ENCODE assay signal across 8 cellular contexts in genomic region chr5:95892784-95893354, GRCh38.
DNase-seq lines count a peak whose midpoint lies in the region; ATAC-seq and TF ChIP-seq lines count a peak whose summit lies in the region.

No MANE protein-coding gene starts in this region.

- H3K79me2 ChIP-seq in hepatocyte, result peaks cover 8% of the 10 kb centered on the region

- H3K27ac ChIP-seq in hepatocyte, result no peak overlapping the region

- CTCF ChIA-PET in Caco-2 (lab: Charles Lee), result interaction anchor here (0.5 to 1.3 kb wide), 7 partner anchors 14 to 444 kb away, joined by 3 to 7 read pairs (median 4); no protein-coding TSS in a partner anchor
- CTCF ChIA-PET in activated CD8-positive, alpha-beta T cell treated with anti-CD3 and anti-CD28 coated beads for 36 hours (lab: Charles Lee), result interaction anchor here (0.9 to 3.0 kb wide), 2 partner anchors 443 to 708 kb away, joined by 4 to 15 read pairs; no protein-coding TSS in a partner anchor

- H3K36me3 Mint-ChIP-seq in Caco-2 (ENCODE audit: insufficient read depth, unreplicated experiment), result peaks cover 57% of the 10 kb centered on the region
- peaks cover 38% of the 10 kb centered on the region for H3K36me3 Mint-ChIP-seq in activated CD8-positive, alpha-beta T cell treated with anti-CD3 and anti-CD28 coated beads for 36 hours (ENCODE audit: low read depth)

- no peaks in the 10 kb centered on the region for H3K9me2 ChIP-seq in hepatocyte (replicated peaks; ENCODE audit: insufficient read depth)

- no peaks in the 10 kb centered on the region for H3K9me3 Mint-ChIP-seq in Caco-2 (ENCODE audit: unreplicated experiment)
- H3K9me3 Mint-ChIP-seq in activated CD8-positive, alpha-beta T cell treated with anti-CD3 and anti-CD28 coated beads for 36 hours, result no peaks in the 10 kb centered on the region

- H4K20me1 ChIP-seq in hepatocyte (ENCODE audit: insufficient read depth, poor library complexity, severe bottlenecking), result no peaks in the 10 kb centered on the region

- H3K27me3 ChIP-seq in Caco-2 (replicated peaks; ENCODE audit: control insufficient read depth, insufficient read depth, low read length) (no peaks in the 10 kb centered on the region), hepatocyte (no peaks in the 10 kb centered on the region)

- H3K4me1 ChIP-seq in Caco-2 (peaks cover 5% of the 10 kb centered on the region), hepatocyte (ENCODE audit: insufficient read depth) (no peaks in the 10 kb centered on the region)

- H3K4me1 Mint-ChIP-seq in Caco-2 (ENCODE audit: low read depth, unreplicated experiment), result peaks cover 4% of the 10 kb centered on the region
- H3K4me1 Mint-ChIP-seq in activated CD8-positive, alpha-beta T cell treated with anti-CD3 and anti-CD28 coated beads for 36 hours (ENCODE audit: low read depth), result peaks cover 3% of the 10 kb centered on the region

- intact Hi-C loops in Caco-2 (cut with micrococcal nuclease; ENCODE audit: unreplicated experiment), result loop anchor here (1.0 to 2.0 kb wide), 3 partner anchors 34 to 443 kb away; partner anchors contain the start of gene ELL2
- intact Hi-C loops in activated CD8-positive, alpha-beta T cell treated with anti-CD3 and anti-CD28 coated beads for 36 hours (cut with micrococcal nuclease), result no loop called here

- no peak overlapping the region for H3K27ac Mint-ChIP-seq in Caco-2 (ENCODE audit: unreplicated experiment)
- no peak overlapping the region for H3K27ac Mint-ChIP-seq in activated CD8-positive, alpha-beta T cell treated with anti-CD3 and anti-CD28 coated beads for 36 hours

- ATAC-seq in GM19438 (IDR thresholded peaks at IDR 0.05; ENCODE audit: low read depth, unreplicated experiment) (peak; percentile 68), GM19023 (IDR thresholded peaks at IDR 0.05; ENCODE audit: unreplicated experiment) (no peak)
- ATAC-seq in activated CD8-positive, alpha-beta T cell treated with anti-CD3 and anti-CD28 coated beads for 36 hours, result no peak

- BruUV-seq in Caco-2 (replicated peaks; lab: Mats Ljungman, UMichigan), result no TSS peak

- no peak overlapping the region for H3K4me2 ChIP-seq in hepatocyte

- no peaks in the 10 kb centered on the region for H3K27me3 Mint-ChIP-seq in Caco-2 (ENCODE audit: insufficient read depth, unreplicated experiment)
- no peaks in the 10 kb centered on the region for H3K27me3 Mint-ChIP-seq in activated CD8-positive, alpha-beta T cell treated with anti-CD3 and anti-CD28 coated beads for 36 hours

- H3K4me3 ChIP-seq in Caco-2 (ENCODE audit: low read depth, low read length) (no peak overlapping the region), hepatocyte (no peak overlapping the region)

- WGBS in hepatocyte (ENCODE audit: low lambda C conversion rate, missing lambda C conversion rate), result 90% methylated on average over 5 of the region's 5 CpGs

- H3K36me3 ChIP-seq in Caco-2 (ENCODE audit: control insufficient read depth, insufficient read depth, low read length) (peaks cover 1% of the 10 kb centered on the region), hepatocyte (replicated peaks; ENCODE audit: insufficient read depth, low read depth) (no peaks in the 10 kb centered on the region)

- TF ChIP-seq CTCF in Caco-2 (IDR thresholded peaks at IDR 0.05; ENCODE audit: insufficient read depth in 1 of 2, low read depth in 1 of 2, low read length in 1 of 2, severe bottlenecking in 1 of 2, unreplicated experiment in 1 of 2) (peak; percentile 61 to 75), hepatocyte (IDR thresholded peaks at IDR 0.05; ENCODE audit: poor library complexity) (peak; percentile 44)
- peak; percentile 38 for TF ChIP-seq CTCF in activated CD8-positive, alpha-beta T cell treated with anti-CD3 and anti-CD28 coated beads for 36 hours (IDR thresholded peaks at IDR 0.05)

- DNase-seq in Caco-2 (peak; percentile 65 to 72), LoVo (ENCODE audit: low spot score) (peak; percentile 10), hepatocyte (ENCODE audit: low spot score) (peak; percentile 45), NCI-H187 (lab: John Stamatoyannopoulos, UW) (no peak)
- peak; percentile 53 for DNase-seq in activated CD8-positive, alpha-beta T cell treated with anti-CD3 and anti-CD28 coated beads for 36 hours
- DNase-seq in effector CD4-positive, alpha-beta T cell, result no peak

- H2AFZ ChIP-seq in hepatocyte, result no peak overlapping the region

- no peaks in the 10 kb centered on the region for H3K9me3 ChIP-seq in Caco-2
- H3K9me3 ChIP-seq in hepatocyte (ENCODE audit: low read depth), result no peaks in the 10 kb centered on the region

- H3K4me3 Mint-ChIP-seq in Caco-2 (ENCODE audit: unreplicated experiment), result no peak overlapping the region
- H3K4me3 Mint-ChIP-seq in activated CD8-positive, alpha-beta T cell treated with anti-CD3 and anti-CD28 coated beads for 36 hours, result no peak overlapping the region

- POLR2A ChIA-PET in Caco-2 (lab: Charles Lee), result no interaction called here
- POLR2A ChIA-PET in activated CD8-positive, alpha-beta T cell treated with anti-CD3 and anti-CD28 coated beads for 36 hours (lab: Charles Lee), result interaction anchor here (0.7 kb wide), 1 partner anchor 13 kb away, joined by 3 read pairs; no protein-coding TSS in a partner anchor

Comparison
In these comparisons a context has a peak if more than half of its experiments do, and no peak if none do; other contexts are left out.
1. DNase-seq: peak in Caco-2 (2 of 2), LoVo (single experiment), activated CD8-positive, alpha-beta T cell treated with anti-CD3 and anti-CD28 coated beads for 36 hours (single experiment) and hepatocyte (single experiment); none in effector CD4-positive, alpha-beta T cell (single experiment) and NCI-H187 (0 of 2).
2. Peak in every context shown above with its lines, with median percentiles within 50 percentile points of each other: CTCF ChIP-seq.